In genomic region chr2:47906261-47907096, GRCh38 we compare ENCODE assay signal across 8 cellular contexts. TPM values are rescaled to one million over a fixed set of nuclear protein-coding genes. Genes with fewer than 3 reads are reported as not detected.
DNase-seq lines count a peak whose midpoint lies in the region; ATAC-seq, FAIRE-seq and TF ChIP-seq lines count a peak whose summit lies in the region.

Gene FBXO11, minus strand, starts transcription at chr2:47906498. Its CDS starts 778 bp downstream, at chr2:47905720.

- WGBS in H1 (ENCODE audit: extremely low coverage in 1 of 2, insufficient coverage in 1 of 2, insufficient read length in 1 of 2, insufficient replicate concordance in 2 of 2, low coverage in 1 of 2, low lambda C conversion rate in 2 of 2, missing lambda C conversion rate in 1 of 2), 2 experiments = 1% methylated on average over 26 of the region's 53 CpGs; no CpG with 5 or more reads in 1 of the 2 experiments
- WGBS in mesenchymal stem cell = 0% methylated on average over 18 of the region's 53 CpGs

- H2AK5ac ChIP-seq in H1 (ENCODE audit: low read depth, low read length) = no peak within 1 kb of the TSS
- H2AK5ac ChIP-seq in mesenchymal stem cell (ENCODE audit: low read length, severe bottlenecking) = no peak within 1 kb of the TSS

- peaks cover 0 to 3% (median 0%) of the 10 kb centered on the region in 4 experiments; a peak in 1 of 7 replicates for H3K4me1 ChIP-seq in H1 (replicated peaks in 1 of 4; ENCODE audit: control insufficient read depth in 3 of 4, insufficient read depth in 4 of 4, low read length in 3 of 4)
- H3K4me1 ChIP-seq in mesenchymal stem cell (ENCODE audit: control insufficient read depth, insufficient read depth, low read depth, low read length) = peaks cover 3% of the 10 kb centered on the region

- H3K56ac ChIP-seq in H1 (replicated peaks; ENCODE audit: insufficient read length, low read depth, low read length) = peak within 1 kb of the TSS; percentile 5

- H2BK20ac ChIP-seq in H1 (ENCODE audit: low read length) = 0 out of 2 replicates have a peak within 1 kb of the TSS, but pooled peaks have one; percentile 15

- H3K14ac ChIP-seq in H1 (ENCODE audit: insufficient read length) = no peak within 1 kb of the TSS
- H3K14ac ChIP-seq in mesenchymal stem cell (ENCODE audit: low read length in 2 of 2) = peak within 1 kb of the TSS; percentile 99 to 100

- no peaks in the 10 kb centered on the region for H3K9me3 ChIP-seq in H1 (ENCODE audit: insufficient read depth in 2 of 2, low read depth in 1 of 2, low read length in 1 of 2)
- no peaks in the 10 kb centered on the region for H3K9me3 ChIP-seq in mesenchymal stem cell (ENCODE audit: control insufficient read depth, low read length)

- peak within 1 kb of the TSS; percentile 99 for H3K27ac Mint-ChIP-seq in Calu3 (ENCODE audit: unreplicated experiment)

- peak; percentile 49 to 62 for TF ChIP-seq RAD21 in H1 (IDR thresholded peaks at IDR 0.05 in 1 of 2, conservative IDR thresholded peaks at IDR 0.05 in 1 of 2; ENCODE audit: low read depth in 2 of 2, low read length in 2 of 2)

- H2BK12ac ChIP-seq in H1 (ENCODE audit: low read depth, low read length) = peak within 1 kb of the TSS; percentile 87; the same call in 1 of the 2 replicates
- H2BK12ac ChIP-seq in mesenchymal stem cell (ENCODE audit: low read length in 2 of 2) = peak within 1 kb of the TSS in 1 of 2 experiments; percentile 72

- peak within 1 kb of the TSS; percentile 96 for H3K4me3 Mint-ChIP-seq in Calu3 (ENCODE audit: low read depth, unreplicated experiment)

- peaks cover 27 to 37% of the 10 kb centered on the region in 2 experiments for H3K79me2 ChIP-seq in H1 (ENCODE audit: control insufficient read depth in 1 of 2, insufficient read depth in 2 of 2, low read length in 2 of 2)

- peak within 1 kb of the TSS; percentile 68; the same call in 1 of the 2 replicates for H2AFZ ChIP-seq in H1 (ENCODE audit: low read length)
- peak within 1 kb of the TSS; percentile 81 for H2AFZ ChIP-seq in mesenchymal stem cell (ENCODE audit: low read depth, low read length)

- H3K18ac ChIP-seq in H1 (ENCODE audit: extremely low read depth, low read length) = peak within 1 kb of the TSS; percentile 76
- peak within 1 kb of the TSS; percentile 99 to 100 for H3K18ac ChIP-seq in mesenchymal stem cell (ENCODE audit: low read depth in 1 of 2, low read length in 2 of 2)

- H3K23me2 ChIP-seq in H1 (ENCODE audit: low read depth, low read length) = peaks cover 6% of the 10 kb centered on the region; the same call in 1 of the 2 replicates

- CTCF ChIA-PET in Calu3 (lab: Charles Lee) (interaction anchor here (0.6 to 0.8 kb wide), 3 partner anchors 122 to 200 kb away, joined by 3 to 4 read pairs (median 4); no protein-coding TSS in a partner anchor), H1 (lab: Charles Lee; ENCODE audit: partially characterized antibody) (interaction anchor here (0.6 to 1.5 kb wide), 8 partner anchors 11 to 240 kb away, joined by 3 to 6 read pairs (median 4); no protein-coding TSS in a partner anchor)

- H3K4me3 ChIP-seq in H1 (ENCODE audit: extremely low read depth in 1 of 4, insufficient read depth in 2 of 4, low read depth in 3 of 4, low read length in 4 of 4) (peak within 1 kb of the TSS; percentile 48 to 99 (median 70)), mesenchymal stem cell (ENCODE audit: insufficient read depth in 1 of 2, low read depth in 1 of 2, low read length in 2 of 2) (peak within 1 kb of the TSS; percentile 80 to 94)

- no peak for TF ChIP-seq EP300 in H1 (IDR thresholded peaks at IDR 0.05; ENCODE audit: borderline replicate concordance in 1 of 2, low read depth in 2 of 2, low read length in 2 of 2)

- H3K27me3 Mint-ChIP-seq in Calu3 (ENCODE audit: unreplicated experiment) = no peaks in the 10 kb centered on the region

- no peaks in the 10 kb centered on the region for H3K9me3 Mint-ChIP-seq in Calu3 (ENCODE audit: low read depth, unreplicated experiment)

- H4K5ac ChIP-seq in H1 (ENCODE audit: insufficient read length, low read depth, low read length) = peak within 1 kb of the TSS; percentile 95

- peak; percentile 71 to 91 for TF ChIP-seq POLR2A in H1 (IDR thresholded peaks at IDR 0.05; ENCODE audit: control extremely low read depth in 1 of 2, low read depth in 2 of 2, low read length in 2 of 2)

- peak within 1 kb of the TSS; percentile 76 to 94 (median 84) for H3K9ac ChIP-seq in H1 (replicated peaks in 1 of 4; ENCODE audit: extremely low read depth in 1 of 4, low read depth in 3 of 4, low read length in 3 of 4)
- peak within 1 kb of the TSS; percentile 93 for H3K9ac ChIP-seq in mesenchymal stem cell (ENCODE audit: low read length)

- POLR2A ChIA-PET in H1 (lab: Charles Lee; ENCODE audit: partially characterized antibody) = interaction anchor here (0.7 to 1.6 kb wide), 17 partner anchors 9 to 679 kb away, joined by 3 to 8 read pairs (median 4); partner anchors contain the start of gene MSH6

- DNase-seq in Calu3 (peak; percentile 95), HUDEP-2 (lab: John Stamatoyannopoulos, UW; ENCODE audit: unreplicated experiment in 76 of 76) (peak in 75 of 76 experiments; percentile 49 to 98 (median 94)), NOMO-1 treated with dmso at 0.1 percent for 144 hours (lab: John Stamatoyannopoulos, UW; ENCODE audit: unreplicated experiment) (peak; percentile 99), H1 (ENCODE audit: low read depth in 1 of 2, low spot score in 2 of 2) (peak; percentile 89 to 95), mesenchymal stem cell (peak; percentile 99)
- peak; percentile 75 to 85 (median 80) for DNase-seq in activated CD8-positive, alpha-beta memory T cell treated with anti-CD3 and anti-CD28 coated beads for 48 hours (ENCODE audit: low read depth in 2 of 3, low spot score in 2 of 3)
- DNase-seq in stimulated activated CD8-positive, alpha-beta memory T cell treated with anti-CD3 and anti-CD28 coated beads, Interleukin-12 subunit alpha, Interleukin-12 subunit beta, amount 100 ng/mL, for 4 hours (ENCODE audit: low read depth) = peak; percentile 93

- no peak within 1 kb of the TSS for H3K23ac ChIP-seq in H1 (ENCODE audit: insufficient read length)
- peak within 1 kb of the TSS in 1 of 2 experiments; percentile 100 for H3K23ac ChIP-seq in mesenchymal stem cell (ENCODE audit: low read length in 2 of 2)

- peak; percentile 91 for FAIRE-seq in H1 (lab: Jason Lieb, UNC)

- peak within 1 kb of the TSS; percentile 98 for H2BK5ac ChIP-seq in H1 (ENCODE audit: low read depth, low read length)
- peak within 1 kb of the TSS; percentile 99 for H2BK5ac ChIP-seq in mesenchymal stem cell (ENCODE audit: low read depth, low read length, poor library complexity, severe bottlenecking)

- H3K4ac ChIP-seq in H1 (replicated peaks; ENCODE audit: insufficient read length, low read depth, low read length) (no peak within 1 kb of the TSS), mesenchymal stem cell (ENCODE audit: low read depth in 1 of 2, low read length in 2 of 2) (peak within 1 kb of the TSS; percentile 94 to 98)

- H4K8ac ChIP-seq in H1 (ENCODE audit: extremely low read depth, insufficient read depth, low read length) (peak within 1 kb of the TSS; percentile 95), mesenchymal stem cell (ENCODE audit: low read length) (peak within 1 kb of the TSS; percentile 80)

- no peak within 1 kb of the TSS for H2BK120ac ChIP-seq in H1 (replicated peaks; ENCODE audit: low read depth, low read length)
- peak within 1 kb of the TSS; percentile 98 for H2BK120ac ChIP-seq in mesenchymal stem cell (ENCODE audit: low read depth, low read length)

- H3K27ac ChIP-seq in H1 (ENCODE audit: low read depth, low read length) (peak within 1 kb of the TSS; percentile 94), mesenchymal stem cell (ENCODE audit: low read length, poor library complexity, severe bottlenecking) (peak within 1 kb of the TSS; percentile 98)

- H4K91ac ChIP-seq in H1 (replicated peaks; ENCODE audit: insufficient read length, low read length) = peak within 1 kb of the TSS; percentile 29
- H4K91ac ChIP-seq in mesenchymal stem cell (ENCODE audit: low read length) = peak within 1 kb of the TSS; percentile 94

- BruUV-seq in Calu3 (replicated peaks; lab: Mats Ljungman, UMichigan) = no TSS peak

- TF ChIP-seq CTCF in Calu3 (IDR thresholded peaks at IDR 0.05; ENCODE audit: unreplicated experiment) (no peak), H1 (IDR thresholded peaks at IDR 0.05; ENCODE audit: control extremely low read depth in 1 of 3, insufficient read depth in 1 of 3, low read depth in 1 of 3, low read length in 3 of 3) (peak; percentile 20 to 69 (median 60))

- H3K79me1 ChIP-seq in H1 (ENCODE audit: low read depth, low read length) (peaks cover 3% of the 10 kb centered on the region; the same call in 1 of the 2 replicates), mesenchymal stem cell (replicated peaks; ENCODE audit: low read length, poor library complexity, severe bottlenecking) (no peaks in the 10 kb centered on the region)

- intact Hi-C loops in Calu3 (cut with micrococcal nuclease; ENCODE audit: unreplicated experiment) = loop anchor here (2.0 to 10.0 kb wide), 2 partner anchors 200 to 448 kb away; no protein-coding TSS in a partner anchor

- H3K36me3 Mint-ChIP-seq in Calu3 (ENCODE audit: insufficient read depth, unreplicated experiment) = peaks cover 42% of the 10 kb centered on the region

- peaks cover 8% of the 10 kb centered on the region for H3K4me1 Mint-ChIP-seq in Calu3 (ENCODE audit: low read depth, unreplicated experiment)

- 0 out of 2 replicates have a peak within 1 kb of the TSS, but pooled peaks have one; percentile 18 for H2BK15ac ChIP-seq in H1 (ENCODE audit: low read length)
- peak within 1 kb of the TSS; percentile 98 for H2BK15ac ChIP-seq in mesenchymal stem cell (ENCODE audit: low read depth, poor library complexity, severe bottlenecking)

- ATAC-seq in GM21381 (IDR thresholded peaks at IDR 0.05; ENCODE audit: unreplicated experiment) = peak; percentile 84

- H3K4me2 ChIP-seq in H1 (ENCODE audit: insufficient read depth in 1 of 2, low read depth in 2 of 2, low read length in 2 of 2) (peak within 1 kb of the TSS; percentile 82 to 87), mesenchymal stem cell (ENCODE audit: low read length, poor library complexity, severe bottlenecking) (peak within 1 kb of the TSS; percentile 49)

- H3K27me3 ChIP-seq in H1 (replicated peaks in 1 of 4; ENCODE audit: control insufficient read depth in 3 of 4, extremely low read depth in 1 of 4, insufficient read depth in 3 of 4, low read length in 3 of 4) (no peaks in the 10 kb centered on the region), mesenchymal stem cell (ENCODE audit: control insufficient read depth in 1 of 2, insufficient read depth in 1 of 2, low read length in 2 of 2) (no peaks in the 10 kb centered on the region)

- peaks cover 3 to 6% of the 10 kb centered on the region in 2 experiments for H4K20me1 ChIP-seq in H1 (replicated peaks in 1 of 2; ENCODE audit: control insufficient read depth in 1 of 2, insufficient read depth in 2 of 2, low read length in 2 of 2)

- H3K36me3 ChIP-seq in H1 (ENCODE audit: control insufficient read depth in 2 of 4, insufficient read depth in 4 of 4, low read length in 3 of 4) (no peaks in the 10 kb centered on the region), mesenchymal stem cell (ENCODE audit: control insufficient read depth in 1 of 2, insufficient read depth in 2 of 2, low read depth in 1 of 2, low read length in 2 of 2) (no peaks in the 10 kb centered on the region)

RNA-seq across cellular contexts. Expression of gene FBXO11, which starts in this region (rescaled TPM):
- total RNA-seq in Calu3 (2022) = 58.0 and 65.3 TPM in 2 replicates
- total RNA-seq in H1 (2021; fragmentation: NEBNext Ultra II Directional; extraction: Animal tissue kit (Norgen Biotek cat#: 25700)) = 54.6 and 57.3 TPM in 2 replicates
- polyA plus RNA-seq in H1 (2011; rRNA removed) = 15.6 and 21.7 TPM in 2 replicates
- polyA plus RNA-seq in H1 (2011; cell fraction: cytosol; rRNA removed) = 20.3 TPM
- 36.0 TPM for polyA plus RNA-seq in H1 (2011; cell fraction: nucleus; rRNA removed)
- 16.6 to 35.1 TPM (median 21.7 TPM) in 4 replicates for polyA plus RNA-seq in H1 (2012, experiment 1 of 2)
- polyA plus RNA-seq in H1 (2012, experiment 2 of 2) = 3.5 TPM
- 25.6 TPM for polyA plus RNA-seq in H1 (2013, experiment 1 of 2)
- 24.5 TPM for polyA plus RNA-seq in H1 (2013, experiment 2 of 2)
- 48.5 and 85.1 TPM in 2 replicates for polyA minus RNA-seq in H1 (2011; rRNA and poly(A)+ RNA removed)
- polyA minus RNA-seq in H1 (2011; cell fraction: cytosol; rRNA and poly(A)+ RNA removed) = 28.0 TPM
- polyA minus RNA-seq in H1 (2011; cell fraction: nucleus; rRNA and poly(A)+ RNA removed) = 48.1 TPM
- polyA plus RNA-seq in mesenchymal stem cell (2013, experiment 1 of 2) = 31.4 TPM
- polyA plus RNA-seq in mesenchymal stem cell (2013, experiment 2 of 2) = 33.3 TPM

Comparison
In these comparisons a context has a peak if more than half of its experiments do, and no peak if none do; other contexts are left out.
1. Peak in every context shown above with its lines: DNase-seq, ATAC-seq, H3K4me3 ChIP-seq and H3K27ac ChIP-seq.